In genomic region chr11:94595061-94595460, GRCh38 we compare ENCODE assay signal across 20 cellular contexts. TPM values are rescaled to one million over a fixed set of nuclear protein-coding genes. Genes with fewer than 3 reads are reported as not detected.
A peak's percentile ranks its signal among the peaks of the same experiment; 100 is the strongest.
DNase-seq lines count a peak whose midpoint lies in the region; ATAC-seq and TF ChIP-seq lines count a peak whose summit lies in the region.
"Had no signal": no experiment of that assay in that cellular context is flagged by ENCODE, and none has a peak within 500 bp of the region (broad histone marks: within the 10 kb centered on the region; RNA-seq: fewer than 3 reads in every experiment).

No MANE protein-coding gene starts in this region.

- ATAC-seq in GM18867 (IDR thresholded peaks at IDR 0.05; ENCODE audit: unreplicated experiment) (peak; percentile 62), GM21619 (IDR thresholded peaks at IDR 0.05; ENCODE audit: unreplicated experiment) (peak; percentile 56), HG03139 (IDR thresholded peaks at IDR 0.05; ENCODE audit: unreplicated experiment) (peak; percentile 60), GM18868 (IDR thresholded peaks at IDR 0.05; ENCODE audit: unreplicated experiment) (no peak)
- ATAC-seq: heart right ventricle; naive thymus-derived CD8-positive, alpha-beta T cell had no signal

- peaks cover 5% of the 10 kb centered on the region for H3K27me3 Mint-ChIP-seq in activated T-helper 2 cell treated with anti-CD3 and anti-CD28 coated beads, Interferon-gamma antibody, Interleukin-2, Interleukin-4, amounts not matched to agents 10 μg/mL and 5 μg/mL and 100 μg/mL, durations not matched to agents 14 hours and 24 hours and 36 hours (ENCODE audit: low read depth)
- peaks cover 16% of the 10 kb centered on the region for H3K27me3 Mint-ChIP-seq in MCF 10A (ENCODE audit: insufficient read depth, unreplicated experiment)
- H3K27me3 Mint-ChIP-seq: naive thymus-derived CD8-positive, alpha-beta T cell had no signal

- DNase-seq in germinal center (ENCODE audit: low spot score) (peak; percentile 5), caudate nucleus (lab: John Stamatoyannopoulos, UW) (no peak), MCF 10A (ENCODE audit: unreplicated experiment) (no peak)
- no peak for DNase-seq in activated T-helper 2 cell treated with anti-CD3 and anti-CD28 coated beads, Interferon-gamma antibody, Interleukin-2, Interleukin-4, amounts not matched to agents 10 μg/mL and 5 μg/mL and 100 μg/mL, durations not matched to agents 14 hours and 24 hours and 36 hours (ENCODE audit: low spot score)
- DNase-seq: activated CD4-positive, CD25-positive, alpha-beta regulatory T cell; AML-193; DMS153; effector memory CD4-positive, alpha-beta T cell; heart right ventricle; islet precursor cell; naive thymus-derived CD8-positive, alpha-beta T cell; NCI-H187; NCI-H446 treated with DMSO at 0.1 percent for 48 hours; T-helper 1 cell had no signal

- POLR2A ChIA-PET in MCF 10A (lab: Yijun Ruan, JAX), result interaction anchor here (0.6 to 1.0 kb wide), 2 partner anchors 174 to 902 kb away, joined by 3 read pairs; no protein-coding TSS in a partner anchor

- no peak for TF ChIP-seq CTCF in MCF 10A (IDR thresholded peaks at IDR 0.05; ENCODE audit: unreplicated experiment)

- H3K4me3 Mint-ChIP-seq in activated T-helper 2 cell treated with anti-CD3 and anti-CD28 coated beads, Interferon-gamma antibody, Interleukin-2, Interleukin-4, amounts not matched to agents 10 μg/mL and 5 μg/mL and 100 μg/mL, durations not matched to agents 14 hours and 24 hours and 36 hours (ENCODE audit: low read depth), result no peak overlapping the region
- H3K4me3 Mint-ChIP-seq in MCF 10A (ENCODE audit: unreplicated experiment), result no peak overlapping the region
- H3K4me3 Mint-ChIP-seq: naive thymus-derived CD8-positive, alpha-beta T cell had no signal

- no peak overlapping the region for H3K27ac Mint-ChIP-seq in activated T-helper 2 cell treated with anti-CD3 and anti-CD28 coated beads, Interferon-gamma antibody, Interleukin-2, Interleukin-4, amounts not matched to agents 10 μg/mL and 5 μg/mL and 100 μg/mL, durations not matched to agents 14 hours and 24 hours and 36 hours
- no peak overlapping the region for H3K27ac Mint-ChIP-seq in MCF 10A (ENCODE audit: low read depth, unreplicated experiment)
- H3K27ac Mint-ChIP-seq: naive thymus-derived CD8-positive, alpha-beta T cell had no signal

- no peaks in the 10 kb centered on the region for H3K36me3 Mint-ChIP-seq in activated T-helper 2 cell treated with anti-CD3 and anti-CD28 coated beads, Interferon-gamma antibody, Interleukin-2, Interleukin-4, amounts not matched to agents 10 μg/mL and 5 μg/mL and 100 μg/mL, durations not matched to agents 14 hours and 24 hours and 36 hours (ENCODE audit: low read depth)
- H3K36me3 Mint-ChIP-seq in MCF 10A (ENCODE audit: insufficient read depth, unreplicated experiment), result no peaks in the 10 kb centered on the region

- H3K27ac ChIP-seq in caudate nucleus (ENCODE audit: low read depth, low read length), result no peak overlapping the region
- H3K27ac ChIP-seq: heart right ventricle, prostate gland, thoracic aorta had no signal

- CTCF ChIA-PET in MCF 10A (lab: Yijun Ruan, JAX), result interaction anchor here (0.6 kb wide), 1 partner anchor 12 kb away, joined by 5 read pairs; no protein-coding TSS in a partner anchor

- intact Hi-C loops in activated T-helper 2 cell treated with anti-CD3 and anti-CD28 coated beads, Interferon-gamma antibody, Interleukin-2, Interleukin-4, amounts not matched to agents 10 μg/mL and 5 μg/mL and 100 μg/mL, durations not matched to agents 14 hours and 24 hours and 36 hours (cut with micrococcal nuclease), result no loop called here
- intact Hi-C loops in MCF 10A (cut with micrococcal nuclease), result no loop called here

- BruUV-seq in MCF 10A (replicated peaks; lab: Mats Ljungman, UMichigan), result no TSS peak

- H3K9me3 Mint-ChIP-seq in activated T-helper 2 cell treated with anti-CD3 and anti-CD28 coated beads, Interferon-gamma antibody, Interleukin-2, Interleukin-4, amounts not matched to agents 10 μg/mL and 5 μg/mL and 100 μg/mL, durations not matched to agents 14 hours and 24 hours and 36 hours, result no peaks in the 10 kb centered on the region
- no peaks in the 10 kb centered on the region for H3K9me3 Mint-ChIP-seq in MCF 10A (ENCODE audit: unreplicated experiment)

- H3K4me1 Mint-ChIP-seq in activated T-helper 2 cell treated with anti-CD3 and anti-CD28 coated beads, Interferon-gamma antibody, Interleukin-2, Interleukin-4, amounts not matched to agents 10 μg/mL and 5 μg/mL and 100 μg/mL, durations not matched to agents 14 hours and 24 hours and 36 hours (ENCODE audit: low read depth), result no peaks in the 10 kb centered on the region
- no peaks in the 10 kb centered on the region for H3K4me1 Mint-ChIP-seq in MCF 10A (ENCODE audit: insufficient read depth, unreplicated experiment)
- H3K4me1 Mint-ChIP-seq: naive thymus-derived CD8-positive, alpha-beta T cell had no signal

RNA-seq across cellular contexts. Expression of gene PIWIL4, which starts 27.9 kb away (rescaled TPM):
- 0.67 and 0.84 TPM in 2 replicates for total RNA-seq in activated T-helper 2 cell treated with anti-CD3 and anti-CD28 coated beads, Interferon-gamma antibody, Interleukin-2, Interleukin-4, amounts not matched to agents 10 μg/mL and 5 μg/mL and 100 μg/mL, durations not matched to agents 14 hours and 24 hours and 36 hours
- total RNA-seq in MCF 10A (2022), result not detected in 2 replicates

RNA-seq across cellular contexts. Expression of gene FUT4, which starts 51.3 kb away (rescaled TPM):
- 8.4 and 8.9 TPM in 2 replicates for total RNA-seq in activated T-helper 2 cell treated with anti-CD3 and anti-CD28 coated beads, Interferon-gamma antibody, Interleukin-2, Interleukin-4, amounts not matched to agents 10 μg/mL and 5 μg/mL and 100 μg/mL, durations not matched to agents 14 hours and 24 hours and 36 hours
- total RNA-seq in MCF 10A (2022), result 0.23 and 0.32 TPM in 2 replicates
